Comparison of ENCODE assay signal across 3 cellular contexts in the genomic region with DNA sequence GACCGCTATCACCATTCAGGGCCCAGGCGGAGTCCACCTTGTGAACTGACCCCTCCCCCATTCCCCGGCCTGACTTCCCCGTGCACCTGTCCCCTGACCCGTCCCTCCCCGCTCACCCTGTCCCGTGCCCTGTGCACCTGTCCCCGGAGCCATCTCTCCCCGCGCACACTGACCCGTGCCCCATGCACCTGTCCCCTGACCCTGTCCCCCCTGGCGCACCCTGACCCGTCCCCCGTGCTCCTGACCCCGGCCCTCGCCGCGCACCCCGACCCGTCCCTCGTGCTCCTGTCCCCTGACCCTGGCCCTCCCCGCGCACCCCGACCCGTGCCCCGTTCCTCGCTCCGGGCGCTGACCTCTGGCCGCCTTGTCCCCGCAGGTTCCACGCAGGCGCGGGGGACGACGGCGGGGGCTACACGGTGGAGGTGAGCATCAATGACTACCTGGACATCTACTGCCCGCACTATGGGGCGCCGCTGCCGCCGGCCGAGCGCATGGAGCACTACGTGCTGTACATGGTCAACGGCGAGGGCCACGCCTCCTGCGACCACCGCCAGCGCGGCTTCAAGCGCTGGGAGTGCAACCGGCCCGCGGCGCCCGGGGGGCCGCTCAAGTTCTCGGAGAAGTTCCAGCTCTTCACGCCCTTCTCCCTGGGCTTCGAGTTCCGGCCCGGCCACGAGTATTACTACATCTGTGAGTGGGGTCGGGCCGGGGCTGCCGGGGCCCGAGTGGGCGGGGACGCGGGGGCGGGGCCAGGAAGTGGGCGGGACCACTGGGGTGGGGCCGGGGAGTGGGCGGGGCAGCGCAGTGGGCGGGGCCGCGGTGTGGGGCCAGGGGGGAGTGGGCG.
TF ChIP-seq lines count a peak whose summit lies in the region.

No MANE protein-coding gene starts in this region.

TF ChIP-seq in GM12891, 5 proteins besides CTCF, POLR2A, EP300 and RAD21:
- TF ChIP-seq POU2F2 (IDR thresholded peaks at IDR 0.05; ENCODE audit: low read depth, low read length) (no peak), TAF1 (IDR thresholded peaks at IDR 0.05; ENCODE audit: low read depth, low read length) (no peak), SPI1 (IDR thresholded peaks at IDR 0.05; ENCODE audit: low read depth, low read length) (no peak), PAX5 (IDR thresholded peaks at IDR 0.05; ENCODE audit: insufficient read depth, low read length, severe bottlenecking) (no peak), POLR2AphosphoS5 (IDR thresholded peaks at IDR 0.05; ENCODE audit: low read depth, low read length) (no peak)

TF ChIP-seq in SK-N-SH, 30 proteins besides CTCF, POLR2A, EP300 and RAD21:
- TF ChIP-seq ELF1 (IDR thresholded peaks at IDR 0.05) = no peak
- TF ChIP-seq NRF1 (IDR thresholded peaks at IDR 0.05; ENCODE audit: low read depth, low read length) = no peak
- TF ChIP-seq RFX5 (IDR thresholded peaks at IDR 0.05; ENCODE audit: low read length) = no peak
- no peak for TF ChIP-seq TAF1 (IDR thresholded peaks at IDR 0.05; ENCODE audit: borderline replicate concordance, low read depth, low read length)
- TF ChIP-seq MXI1 (IDR thresholded peaks at IDR 0.05; ENCODE audit: low read depth, low read length) = no peak
- TF ChIP-seq, protein P1, sequence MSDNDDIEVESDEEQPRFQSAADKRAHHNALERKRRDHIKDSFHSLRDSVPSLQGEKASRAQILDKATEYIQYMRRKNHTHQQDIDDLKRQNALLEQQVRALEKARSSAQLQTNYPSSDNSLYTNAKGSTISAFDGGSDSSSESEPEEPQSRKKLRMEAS (IDR thresholded peaks at IDR 0.05; ENCODE audit: low read depth) = no peak
- no peak for TF ChIP-seq CHD2 (IDR thresholded peaks at IDR 0.05; ENCODE audit: low read length, partially characterized antibody)
- TF ChIP-seq YY1 (IDR thresholded peaks at IDR 0.05; ENCODE audit: low read depth) = no peak
- TF ChIP-seq JUND (IDR thresholded peaks at IDR 0.05) = no peak
- no peak for TF ChIP-seq GABPA (IDR thresholded peaks at IDR 0.05; ENCODE audit: low read depth)
- TF ChIP-seq NFIC (IDR thresholded peaks at IDR 0.05; ENCODE audit: borderline replicate concordance) = no peak

TF ChIP-seq in H1, 55 proteins besides CTCF, POLR2A, EP300 and RAD21:
- TF ChIP-seq RXRA (IDR thresholded peaks at IDR 0.05; ENCODE audit: insufficient read depth, low read depth, low read length) (no peak), BACH1 (IDR thresholded peaks at IDR 0.05; ENCODE audit: low read length) (no peak), KDM4A (IDR thresholded peaks at IDR 0.05; ENCODE audit: low read depth, low read length, severe bottlenecking) (peak; percentile 47), SIRT6 (IDR thresholded peaks at IDR 0.05; ENCODE audit: low read length) (no peak), SUZ12 (IDR thresholded peaks at IDR 0.05; ENCODE audit: low read length) (no peak), GTF2F1 (IDR thresholded peaks at IDR 0.05; ENCODE audit: borderline replicate concordance, low read depth, low read length) (no peak), SAP30 (IDR thresholded peaks at IDR 0.05; ENCODE audit: insufficient read depth, insufficient replicate concordance, low read length) (no peak), TBP (IDR thresholded peaks at IDR 0.05; ENCODE audit: low read depth, low read length) (peak; percentile 38; the same call in 1 of the 2 replicates), TAF1 (IDR thresholded peaks at IDR 0.05; ENCODE audit: low read depth, low read length) (no peak), CREB1 (IDR thresholded peaks at IDR 0.05) (no peak), GABPA (IDR thresholded peaks at IDR 0.05; ENCODE audit: borderline replicate concordance, insufficient read depth, low read length) (no peak), SRF (IDR thresholded peaks at IDR 0.05; ENCODE audit: low read depth, low read length) (no peak), CBX5 (IDR thresholded peaks at IDR 0.05; ENCODE audit: low read depth, low read length) (no peak), POU5F1 (IDR thresholded peaks at IDR 0.05; ENCODE audit: low read depth, low read length) (no peak), SP4 (IDR thresholded peaks at IDR 0.05; ENCODE audit: low read length) (no peak), CHD2 (IDR thresholded peaks at IDR 0.05; ENCODE audit: low read length) (no peak), EGR1 (IDR thresholded peaks at IDR 0.05; ENCODE audit: borderline replicate concordance, low read depth, low read length) (no peak), CHD1 (IDR thresholded peaks at IDR 0.05; ENCODE audit: low read depth, low read length) (no peak), CBX8 (IDR thresholded peaks at IDR 0.05; ENCODE audit: borderline replicate concordance, low read depth, low read length) (no peak), TAF7 (optimal IDR thresholded peaks at IDR 0.05; ENCODE audit: borderline replicate concordance, low read depth, low read length) (no peak), JUN (IDR thresholded peaks at IDR 0.05; ENCODE audit: low read depth, low read length) (no peak), KDM1A (IDR thresholded peaks at IDR 0.05; ENCODE audit: borderline replicate concordance, low read length) (no peak), RBBP5 (IDR thresholded peaks at IDR 0.05; ENCODE audit: borderline replicate concordance, low read depth, low read length) (no peak), PHF8 (conservative IDR thresholded peaks at IDR 0.05; ENCODE audit: low read depth, low read length) (no peak), POLR2AphosphoS5 (IDR thresholded peaks at IDR 0.05; ENCODE audit: low read depth, low read length) (no peak), CTBP2 (IDR thresholded peaks at IDR 0.05; ENCODE audit: borderline replicate concordance, insufficient read depth, insufficient read length, low read length) (no peak), NRF1 (IDR thresholded peaks at IDR 0.05; ENCODE audit: low read depth, low read length) (no peak), JUND (IDR thresholded peaks at IDR 0.05; ENCODE audit: low read length) (no peak), HDAC6 (IDR thresholded peaks at IDR 0.05; ENCODE audit: low read depth, low read length) (no peak), SIX5 (IDR thresholded peaks at IDR 0.05; ENCODE audit: low read depth, low read length) (no peak), FOSL1 (IDR thresholded peaks at IDR 0.05; ENCODE audit: insufficient read depth, low read depth, low read length) (no peak), NANOG (IDR thresholded peaks at IDR 0.05; ENCODE audit: insufficient read depth, low read depth, low read length, poor library complexity, severe bottlenecking) (no peak)
- TF ChIP-seq, protein P2, sequence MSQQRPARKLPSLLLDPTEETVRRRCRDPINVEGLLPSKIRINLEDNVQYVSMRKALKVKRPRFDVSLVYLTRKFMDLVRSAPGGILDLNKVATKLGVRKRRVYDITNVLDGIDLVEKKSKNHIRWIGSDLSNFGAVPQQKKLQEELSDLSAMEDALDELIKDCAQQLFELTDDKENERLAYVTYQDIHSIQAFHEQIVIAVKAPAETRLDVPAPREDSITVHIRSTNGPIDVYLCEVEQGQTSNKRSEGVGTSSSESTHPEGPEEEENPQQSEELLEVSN (IDR thresholded peaks at IDR 0.05) = peak; percentile 34
- TF ChIP-seq, protein P1 (IDR thresholded peaks at IDR 0.05) = peak; percentile 59
- TF ChIP-seq, protein P3, sequence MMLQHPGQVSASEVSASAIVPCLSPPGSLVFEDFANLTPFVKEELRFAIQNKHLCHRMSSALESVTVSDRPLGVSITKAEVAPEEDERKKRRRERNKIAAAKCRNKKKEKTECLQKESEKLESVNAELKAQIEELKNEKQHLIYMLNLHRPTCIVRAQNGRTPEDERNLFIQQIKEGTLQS (IDR thresholded peaks at IDR 0.05; ENCODE audit: insufficient read depth, low read depth, low read length) = no peak
